1 cellular context compared by ENCODE assay signal in genomic region chr1:156129687-156130577, GRCh38.
TF ChIP-seq lines count a peak whose summit lies in the region.

No MANE protein-coding gene starts in this region.

TF ChIP-seq in A549, 52 proteins besides CTCF, POLR2A, EP300 and RAD21 (continued from another document):
- TF ChIP-seq CBX8 (IDR thresholded peaks at IDR 0.05) (no peak), RARB (CRISPR knock-in tag; IDR thresholded peaks at IDR 0.05) (no peak), RFX5 (IDR thresholded peaks at IDR 0.05) (no peak), HEYL (CRISPR knock-in tag; IDR thresholded peaks at IDR 0.05) (no peak), EHF (CRISPR knock-in tag; IDR thresholded peaks at IDR 0.05) (peak; percentile 58; the same call in 1 of the 2 replicates), HOXB5 (CRISPR knock-in tag; IDR thresholded peaks at IDR 0.05) (peak; percentile 82; the same call in 1 of the 2 replicates), GATA3 (IDR thresholded peaks at IDR 0.05; ENCODE audit: borderline replicate concordance) (peak; percentile 58; the same call in 1 of the 2 replicates), HES2 (IDR thresholded peaks at IDR 0.05) (no peak), CHD2 (IDR thresholded peaks at IDR 0.05; ENCODE audit: low read length, partially characterized antibody) (no peak), MAFK (IDR thresholded peaks at IDR 0.05; ENCODE audit: partially characterized antibody) (no peak), FOXS1 (CRISPR knock-in tag; IDR thresholded peaks at IDR 0.05) (no peak), BCL3 (IDR thresholded peaks at IDR 0.05) (no peak), JUN (IDR thresholded peaks at IDR 0.05) (peak; percentile 50 to 74; a peak in 3 of 5 replicates), FOSL2 (IDR thresholded peaks at IDR 0.05) (peak; percentile 87), FOSL2 (CRISPR knock-in tag; IDR thresholded peaks at IDR 0.05) (peak; percentile 97), HOXB13 (CRISPR knock-in tag; IDR thresholded peaks at IDR 0.05; ENCODE audit: low read depth) (no peak), ESRRA (IDR thresholded peaks at IDR 0.05; ENCODE audit: borderline replicate concordance, low read length) (peak; percentile 77), KDM1A (IDR thresholded peaks at IDR 0.05; ENCODE audit: low read depth) (no peak), ZC3H11A (IDR thresholded peaks at IDR 0.05) (no peak), RCOR1 (IDR thresholded peaks at IDR 0.05; ENCODE audit: low read depth, low read length) (no peak), SREBF2 (IDR thresholded peaks at IDR 0.05) (no peak)
- TF ChIP-seq, protein P1, sequence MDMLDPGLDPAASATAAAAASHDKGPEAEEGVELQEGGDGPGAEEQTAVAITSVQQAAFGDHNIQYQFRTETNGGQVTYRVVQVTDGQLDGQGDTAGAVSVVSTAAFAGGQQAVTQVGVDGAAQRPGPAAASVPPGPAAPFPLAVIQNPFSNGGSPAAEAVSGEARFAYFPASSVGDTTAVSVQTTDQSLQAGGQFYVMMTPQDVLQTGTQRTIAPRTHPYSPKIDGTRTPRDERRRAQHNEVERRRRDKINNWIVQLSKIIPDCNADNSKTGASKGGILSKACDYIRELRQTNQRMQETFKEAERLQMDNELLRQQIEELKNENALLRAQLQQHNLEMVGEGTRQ (IDR thresholded peaks at IDR 0.05), result no peak
